ENCODE assay signal across 1 cellular context in genomic region chr17:8956521-8956920, GRCh38.
TF ChIP-seq lines count a peak whose summit lies in the region.

No MANE protein-coding gene starts in this region.

TF ChIP-seq in GM23338, 12 proteins besides CTCF, POLR2A, EP300 and RAD21:
- no peak for TF ChIP-seq ZNF462 (CRISPR knock-in tag; IDR thresholded peaks at IDR 0.05)
- TF ChIP-seq CREB1 (CRISPR knock-in tag; IDR thresholded peaks at IDR 0.05; ENCODE audit: low read depth): no peak
- no peak for TF ChIP-seq JUNB (IDR thresholded peaks at IDR 0.05; ENCODE audit: unreplicated experiment)
- TF ChIP-seq ZNF331 (CRISPR knock-in tag; IDR thresholded peaks at IDR 0.05; ENCODE audit: low read depth): no peak
- no peak for TF ChIP-seq REST (IDR thresholded peaks at IDR 0.05; ENCODE audit: unreplicated experiment)
- no peak for TF ChIP-seq POLR2AphosphoS5 (IDR thresholded peaks at IDR 0.05; ENCODE audit: low read depth)
- no peak for TF ChIP-seq ETS1 (IDR thresholded peaks at IDR 0.05)
- no peak for TF ChIP-seq EZH2 (IDR thresholded peaks at IDR 0.05; ENCODE audit: low read depth, unreplicated experiment)
- no peak for TF ChIP-seq EZH2phosphoT487 (IDR thresholded peaks at IDR 0.05; ENCODE audit: unreplicated experiment)
- no peak for TF ChIP-seq NANOG (IDR thresholded peaks at IDR 0.05; ENCODE audit: borderline replicate concordance)
- TF ChIP-seq STAT1 (IDR thresholded peaks at IDR 0.05; ENCODE audit: unreplicated experiment): no peak
- TF ChIP-seq ZNF114 (CRISPR knock-in tag; IDR thresholded peaks at IDR 0.05): no peak
